ENCODE assay signal across 8 cellular contexts in the genomic region with DNA sequence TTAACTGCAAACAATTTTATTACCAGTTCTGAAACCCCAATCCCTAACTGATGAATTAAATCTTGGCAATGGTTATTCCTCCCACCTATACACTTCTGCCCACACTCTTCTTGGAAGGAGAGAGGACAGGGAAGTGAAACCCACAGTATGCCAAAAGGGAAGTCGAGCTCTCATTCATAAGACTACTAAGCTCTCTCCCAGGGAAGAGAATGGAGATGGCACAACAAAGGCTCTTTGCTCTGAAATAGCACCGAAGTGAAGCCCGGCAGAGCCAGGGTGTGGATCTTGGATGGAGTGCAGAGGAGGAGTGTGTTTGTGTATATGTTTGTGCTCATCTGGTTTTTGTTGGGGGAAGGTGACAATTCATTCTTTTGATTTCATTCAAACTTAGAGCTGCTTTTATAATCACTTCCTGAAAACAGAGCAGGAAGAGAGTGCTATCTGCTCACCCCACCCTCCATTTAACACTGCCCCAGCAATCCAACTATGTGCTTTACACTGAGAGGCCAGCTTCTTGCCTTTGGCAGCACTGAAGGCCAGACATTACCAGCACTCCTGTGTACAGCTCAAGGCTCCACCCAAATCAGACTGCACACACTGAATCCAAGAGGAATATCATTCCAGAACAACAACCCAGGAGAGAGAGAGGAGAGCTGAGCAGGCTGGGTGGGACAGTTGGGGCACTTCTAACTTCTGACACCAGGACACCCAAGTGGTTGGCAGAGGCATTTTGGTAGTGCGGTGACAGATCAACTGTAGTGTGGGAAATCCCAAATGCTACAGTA.
DNase-seq lines count a peak whose midpoint lies in the region; ATAC-seq and TF ChIP-seq lines count a peak whose summit lies in the region.

No MANE protein-coding gene starts in this region.

- no peak overlapping the region for H3K4me3 ChIP-seq in CD8-positive, alpha-beta T cell (ENCODE audit: low read depth, low read length)
- H3K4me3 ChIP-seq in muscle layer of colon (ENCODE audit: low read depth in 1 of 2, low read length in 2 of 2) = peak overlapping the region; percentile 11 to 16

- no peaks in the 10 kb centered on the region for H3K27me3 ChIP-seq in CD8-positive, alpha-beta T cell (ENCODE audit: insufficient read depth, low read length)
- H3K27me3 ChIP-seq in muscle layer of colon (ENCODE audit: control insufficient read depth in 1 of 2, insufficient read depth in 2 of 2, low read length in 2 of 2) = no peaks in the 10 kb centered on the region

- no peak overlapping the region for H3K4me3 Mint-ChIP-seq in CD8-positive, alpha-beta T cell
- H3K4me3 Mint-ChIP-seq in dendritic cell treated with granulocyte-macrophage colony-stimulating factor and Interleukin-4, amounts not matched to agents 40 ng/mL and 50 ng/mL, for 4 days = peak overlapping the region; percentile 63

- CTCF ChIA-PET in CD8-positive, alpha-beta T cell (lab: Charles Lee) = interaction anchor here (0.9 to 1.1 kb wide), 2 partner anchors 121 to 160 kb away, joined by 7 read pairs; no protein-coding TSS in a partner anchor

- no peak for ATAC-seq in CD8-positive, alpha-beta T cell
- ATAC-seq in HG03196 (IDR thresholded peaks at IDR 0.05; ENCODE audit: unreplicated experiment) = no peak

- H3K27ac ChIP-seq in CD8-positive, alpha-beta T cell (ENCODE audit: low read depth, low read length) = no peak overlapping the region
- peak overlapping the region; percentile 17 for H3K27ac ChIP-seq in muscle layer of colon (ENCODE audit: low read depth, low read length)

- H3K36me3 ChIP-seq in CD8-positive, alpha-beta T cell (ENCODE audit: insufficient read depth, low read length) = peaks cover 6% of the 10 kb centered on the region
- peaks cover 5% of the 10 kb centered on the region for H3K36me3 ChIP-seq in muscle layer of colon (ENCODE audit: insufficient read depth, low read length)

- DNase-seq in CD8-positive, alpha-beta T cell = no peak
- DNase-seq in NCI-H748 treated with DMSO at 0.1 percent for 48 hours (lab: John Stamatoyannopoulos, UW) (peak; percentile 37), NCI-H82 (lab: John Stamatoyannopoulos, UW) (no peak), NCI-H1092 (lab: John Stamatoyannopoulos, UW) (no peak), NCI-H1694 treated with DMSO at 0.1 percent for 48 hours (lab: John Stamatoyannopoulos, UW) (no peak)

- H3K9me3 Mint-ChIP-seq in CD8-positive, alpha-beta T cell = no peaks in the 10 kb centered on the region
- no peaks in the 10 kb centered on the region for H3K9me3 Mint-ChIP-seq in dendritic cell treated with granulocyte-macrophage colony-stimulating factor and Interleukin-4, amounts not matched to agents 40 ng/mL and 50 ng/mL, for 4 days

- H3K4me1 Mint-ChIP-seq in CD8-positive, alpha-beta T cell (ENCODE audit: low read depth) = peaks cover 23% of the 10 kb centered on the region
- H3K4me1 Mint-ChIP-seq in dendritic cell treated with granulocyte-macrophage colony-stimulating factor and Interleukin-4, amounts not matched to agents 40 ng/mL and 50 ng/mL, for 4 days (ENCODE audit: low read depth) = peaks cover 65% of the 10 kb centered on the region

- H3K27me3 Mint-ChIP-seq in CD8-positive, alpha-beta T cell (ENCODE audit: low read depth) = no peaks in the 10 kb centered on the region
- peaks cover 2% of the 10 kb centered on the region for H3K27me3 Mint-ChIP-seq in dendritic cell treated with granulocyte-macrophage colony-stimulating factor and Interleukin-4, amounts not matched to agents 40 ng/mL and 50 ng/mL, for 4 days

- TF ChIP-seq CTCF in CD8-positive, alpha-beta T cell (IDR thresholded peaks at IDR 0.05) = no peak

- H3K27ac Mint-ChIP-seq in CD8-positive, alpha-beta T cell = peak overlapping the region; percentile 29
- peak overlapping the region; percentile 90 for H3K27ac Mint-ChIP-seq in dendritic cell treated with granulocyte-macrophage colony-stimulating factor and Interleukin-4, amounts not matched to agents 40 ng/mL and 50 ng/mL, for 4 days

- H3K4me1 ChIP-seq in CD8-positive, alpha-beta T cell (ENCODE audit: insufficient read depth, low read length) = peaks cover 17% of the 10 kb centered on the region
- peaks cover 26% of the 10 kb centered on the region for H3K4me1 ChIP-seq in muscle layer of colon (ENCODE audit: insufficient read depth, low read length)

- H3K9me3 ChIP-seq in CD8-positive, alpha-beta T cell (ENCODE audit: low read length) = no peaks in the 10 kb centered on the region
- H3K9me3 ChIP-seq in muscle layer of colon (ENCODE audit: low read length) = no peaks in the 10 kb centered on the region

- POLR2A ChIA-PET in CD8-positive, alpha-beta T cell (lab: Charles Lee) = no interaction called here

- intact Hi-C loops in CD8-positive, alpha-beta T cell (cut with DNase I, micrococcal nuclease) = no loop called here
- intact Hi-C loops in dendritic cell treated with granulocyte-macrophage colony-stimulating factor and Interleukin-4, amounts not matched to agents 40 ng/mL and 50 ng/mL, for 4 days (cut with micrococcal nuclease) = loop anchor here (1.0 to 2.0 kb wide), 3 partner anchors 14 to 35 kb away; no protein-coding TSS in a partner anchor

- H3K9ac ChIP-seq in muscle layer of colon (ENCODE audit: low read length) = no peak overlapping the region

- H3K36me3 Mint-ChIP-seq in CD8-positive, alpha-beta T cell = peaks cover 42% of the 10 kb centered on the region
- peaks cover 23% of the 10 kb centered on the region for H3K36me3 Mint-ChIP-seq in dendritic cell treated with granulocyte-macrophage colony-stimulating factor and Interleukin-4, amounts not matched to agents 40 ng/mL and 50 ng/mL, for 4 days (ENCODE audit: low read depth)
